In the genomic region with DNA sequence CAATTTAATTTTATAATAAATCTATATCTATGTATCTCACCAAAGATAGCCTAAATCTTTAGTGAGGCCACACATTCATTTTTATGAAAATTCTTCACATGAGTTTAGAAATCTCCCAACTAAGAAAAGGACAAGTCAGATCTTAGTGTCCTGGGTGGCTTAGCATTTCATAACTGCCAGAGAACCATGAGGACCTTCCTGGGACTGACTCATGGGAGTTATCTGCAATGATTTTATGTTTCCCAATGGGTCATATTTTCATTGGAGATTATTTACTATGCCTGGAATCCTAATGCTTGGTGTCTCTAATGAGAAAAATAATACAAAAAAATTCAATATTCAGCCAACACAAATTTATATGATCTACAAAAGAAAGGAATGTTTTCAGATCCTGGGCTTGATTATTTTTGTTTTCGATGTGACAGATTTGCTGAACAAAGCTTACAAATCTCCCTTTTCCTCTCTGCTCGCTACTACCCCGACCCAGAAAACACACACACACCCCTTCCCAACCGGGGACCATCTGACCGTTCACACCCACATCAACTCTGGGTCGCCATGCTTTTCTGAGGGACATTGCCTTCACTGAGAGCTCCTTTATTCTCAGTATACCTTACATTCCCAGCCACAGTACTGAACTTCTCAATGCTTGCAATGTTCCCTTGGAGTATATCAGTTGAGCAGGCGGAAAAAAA, we compare ENCODE assay signal across 18 cellular contexts. TPM values are rescaled to one million over a fixed set of nuclear protein-coding genes. Genes with fewer than 3 reads are reported as not detected.
DNase-seq lines count a peak whose midpoint lies in the region; TF ChIP-seq lines count a peak whose summit lies in the region.
"Had no signal": no experiment of that assay in that cellular context is flagged by ENCODE, and none has a peak within 500 bp of the region (broad histone marks: within the 10 kb centered on the region; RNA-seq: fewer than 3 reads in every experiment).

No MANE protein-coding gene starts in this region.

- no peak overlapping the region for H2AFZ ChIP-seq in GM23248

- TF ChIP-seq POLR2A in suprapubic skin (IDR thresholded peaks at IDR 0.05), result no peak

- H3K27ac ChIP-seq in GM23248 (no peak overlapping the region), brain microvascular endothelial cell (peak overlapping the region; percentile 97), liver (ENCODE audit: low read depth in 1 of 2, low read length in 2 of 2) (peak overlapping the region; percentile 83 to 95), suprapubic skin (peak overlapping the region; percentile 73)

- no peaks in the 10 kb centered on the region for H3K9me2 ChIP-seq in GM23248 (ENCODE audit: insufficient read depth)

- H3F3A ChIP-seq in GM23248 (ENCODE audit: insufficient read depth), result peaks cover 16% of the 10 kb centered on the region; the same call in 1 of the 2 replicates

- TF ChIP-seq CTCF in brain microvascular endothelial cell (IDR thresholded peaks at IDR 0.05; ENCODE audit: low read depth, low read length, missing control alignments), result no peak
- no peak for TF ChIP-seq CTCF in liver (IDR thresholded peaks at IDR 0.05; ENCODE audit: low read depth, low read length, missing input control)
- TF ChIP-seq CTCF in suprapubic skin (IDR thresholded peaks at IDR 0.05), result no peak

- no peak for TF ChIP-seq EP300 in suprapubic skin (IDR thresholded peaks at IDR 0.05)

- H3K79me2 ChIP-seq in GM23248 (ENCODE audit: insufficient read depth), result no peaks in the 10 kb centered on the region

- no peak overlapping the region for H3K9ac ChIP-seq in GM23248
- H3K9ac ChIP-seq in liver (ENCODE audit: low read depth in 1 of 2, low read length in 2 of 2), result no peak overlapping the region

- in situ Hi-C loops in GM23248 (cut with MboI) (no loop called here), brain microvascular endothelial cell (cut with HindIII; ENCODE audit: low pct_ligation_motif_present, low sequenced_read_pairs) (no loop called here)

- H4K20me1 ChIP-seq in GM23248 (ENCODE audit: insufficient read depth), result no peaks in the 10 kb centered on the region

- H3K9me3 ChIP-seq in GM23248 (ENCODE audit: low read depth) (no peaks in the 10 kb centered on the region), liver (ENCODE audit: control insufficient read depth in 4 of 4, low read length in 3 of 4) (no peaks in the 10 kb centered on the region), suprapubic skin (no peaks in the 10 kb centered on the region)

- no peaks in the 10 kb centered on the region for H3K36me3 ChIP-seq in GM23248 (ENCODE audit: low read depth)
- peaks cover 2% of the 10 kb centered on the region for H3K36me3 ChIP-seq in brain microvascular endothelial cell (replicated peaks)
- H3K36me3 ChIP-seq in liver (ENCODE audit: control insufficient read depth in 4 of 4, insufficient read depth in 3 of 4, low read depth in 1 of 4, low read length in 3 of 4), result no peaks in the 10 kb centered on the region
- no peaks in the 10 kb centered on the region for H3K36me3 ChIP-seq in suprapubic skin
- H3K36me3 ChIP-seq: gastroesophageal sphincter, spleen had no signal

- H3K4me2 ChIP-seq in GM23248 (ENCODE audit: unreplicated experiment), result no peak overlapping the region

- H3K27me3 ChIP-seq in GM23248 (replicated peaks; ENCODE audit: insufficient read depth), result no peaks in the 10 kb centered on the region
- H3K27me3 ChIP-seq in brain microvascular endothelial cell (replicated peaks), result no peaks in the 10 kb centered on the region
- H3K27me3 ChIP-seq in liver (ENCODE audit: control insufficient read depth in 4 of 4, insufficient read depth in 4 of 4, low read length in 3 of 4), result no peaks in the 10 kb centered on the region
- no peaks in the 10 kb centered on the region for H3K27me3 ChIP-seq in suprapubic skin
- H3K27me3 ChIP-seq: gastroesophageal sphincter had no signal

- DNase-seq in GM23248, result peak; percentile 45
- no peak for DNase-seq in brain microvascular endothelial cell
- no peak for DNase-seq in suprapubic skin (ENCODE audit: low spot score in 2 of 2)
- no peak for DNase-seq in amygdala (lab: John Stamatoyannopoulos, UW)
- DNase-seq in NCI-H146 (lab: John Stamatoyannopoulos, UW), result no peak
- DNase-seq in NCI-H2107 (lab: John Stamatoyannopoulos, UW), result no peak
- DNase-seq: activated effector memory CD4-positive, alpha-beta T cell treated with anti-CD3 and anti-CD28 coated beads, Interleukin-2, amount 50 U/mL, for 16 hours; C1 segment of cervical spinal cord; DMS153; effector CD8-positive, alpha-beta T cell; KG1; NCI-H226; SHP77; spleen; stimulated activated naive CD4-positive, alpha-beta T cell treated with Interleukin-2 at 50 U/mL for 16 hours; T-helper 17 cell had no signal

- 39 to 43% methylated on average over 7 of the region's 7 CpGs for WGBS in GM23248 (ENCODE audit: low coverage in 1 of 2, low lambda C conversion rate in 2 of 2, missing lambda C conversion rate in 2 of 2), 2 experiments
- 91% methylated on average over 7 of the region's 7 CpGs for WGBS in liver
- WGBS in suprapubic skin, result 66% methylated on average over 7 of the region's 7 CpGs

- peaks cover 32% of the 10 kb centered on the region for H3K4me1 ChIP-seq in GM23248 (ENCODE audit: insufficient read depth)
- peaks cover 4 to 49% (median 15%) of the 10 kb centered on the region in 4 donors for H3K4me1 ChIP-seq in liver (ENCODE audit: control insufficient read depth in 4 of 4, insufficient read depth in 4 of 4, low read length in 3 of 4)
- peaks cover 4% of the 10 kb centered on the region for H3K4me1 ChIP-seq in suprapubic skin

- no peak for TF ChIP-seq RAD21 in liver (IDR thresholded peaks at IDR 0.05)

- H3K4me3 ChIP-seq in GM23248 (no peak overlapping the region), brain microvascular endothelial cell (ENCODE audit: low read depth, low read length) (peak overlapping the region; percentile 20), liver (ENCODE audit: low read depth in 1 of 3, low read length in 3 of 3) (no peak overlapping the region), suprapubic skin (no peak overlapping the region)
- H3K4me3 ChIP-seq: spleen had no signal

TF ChIP-seq in liver, 16 proteins besides CTCF, POLR2A, EP300 and RAD21:
- TF ChIP-seq HNF4G (IDR thresholded peaks at IDR 0.05) (no peak), TAF1 (conservative IDR thresholded peaks at IDR 0.05) (no peak), YY1 (IDR thresholded peaks at IDR 0.05) (no peak)
- TF ChIP-seq, protein P1, sequence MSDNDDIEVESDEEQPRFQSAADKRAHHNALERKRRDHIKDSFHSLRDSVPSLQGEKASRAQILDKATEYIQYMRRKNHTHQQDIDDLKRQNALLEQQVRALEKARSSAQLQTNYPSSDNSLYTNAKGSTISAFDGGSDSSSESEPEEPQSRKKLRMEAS (IDR thresholded peaks at IDR 0.05), result no peak

RNA-seq across cellular contexts. Expression of a gene that starts 40.2 kb away (rescaled TPM):
- 0.32 and 5.8 TPM in 2 replicates for total RNA-seq in GM23248 (2014; rRNA removed; shearing (Covaris generic))
- polyA plus RNA-seq in GM23248 (2016; fragmentation: Nextera tagmentation; extraction: Ambion mirVana) (1.5 and 2.3 TPM in 2 replicates), liver (100 to 1,000 TPM in 1 of 2 donors, 10 to 100 TPM in 1; 45.4 to 136 TPM)
- total RNA-seq in liver (10 to 100 TPM; 23.3 to 73.9 TPM), suprapubic skin (10 to 100 TPM; 17.4 to 40.8 (median 21.9) TPM)
